Comparison of ENCODE assay signal across 23 cellular contexts in the genomic region with DNA sequence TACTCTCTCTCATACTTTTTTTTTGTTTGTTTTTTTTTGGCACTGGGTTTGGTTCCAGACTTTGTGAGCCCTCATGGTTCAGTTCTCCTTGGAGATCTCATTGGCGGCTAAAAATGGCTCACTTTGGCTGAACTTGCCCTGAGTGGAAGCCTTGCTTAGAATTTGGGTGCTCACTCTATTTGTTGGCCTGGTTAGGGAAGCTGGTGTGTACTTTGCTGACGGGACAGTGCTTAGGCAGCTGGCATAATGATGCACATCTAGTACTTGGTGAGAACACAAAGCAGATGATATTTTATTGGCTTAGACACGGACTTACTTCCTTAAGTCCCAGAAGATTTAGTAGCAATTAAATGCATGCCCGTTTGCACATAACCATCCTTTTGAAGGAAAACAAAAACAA.
DNase-seq lines count a peak whose midpoint lies in the region; ATAC-seq, FAIRE-seq and TF ChIP-seq lines count a peak whose summit lies in the region.
"Had no signal": no experiment of that assay in that cellular context is flagged by ENCODE, and none has a peak within 500 bp of the region (broad histone marks: within the 10 kb centered on the region; RNA-seq: fewer than 3 reads in every experiment).

No MANE protein-coding gene starts in this region.

- intact Hi-C loops in Right ventricle myocardium inferior (cut with DNase I) (loop anchor here (1.0 to 2.0 kb wide), 2 partner anchors 42 to 49 kb away; no protein-coding TSS in a partner anchor), heart right ventricle (cut with DNase I) (loop anchor here in 4 of 10 donors (1.0 to 5.0 kb wide), 5 partner anchors 42 to 114 kb away; no protein-coding TSS in a partner anchor)

- H3K36me3 ChIP-seq in right atrium auricular region (no peaks in the 10 kb centered on the region), Loucy (ENCODE audit: insufficient read depth, low read length) (no peaks in the 10 kb centered on the region), heart right ventricle (no peaks in the 10 kb centered on the region)
- H3K36me3 ChIP-seq: gastroesophageal sphincter, left lung, neutrophil, SJCRH30 had no signal

- H3K4me3 ChIP-seq in right atrium auricular region = no peak overlapping the region
- no peak overlapping the region for H3K4me3 ChIP-seq in Loucy (ENCODE audit: low read length, poor library complexity, severe bottlenecking)
- peak overlapping the region in 4 of 10 donors; percentile 3 to 32 (median 12) for H3K4me3 ChIP-seq in heart right ventricle
- H3K4me3 ChIP-seq: gastroesophageal sphincter, left lung, PC-9, SJCRH30, testis had no signal

- H3F3A ChIP-seq in Loucy (ENCODE audit: low read depth) = no peaks in the 10 kb centered on the region

- TF ChIP-seq CTCF in right atrium auricular region (IDR thresholded peaks at IDR 0.05) (no peak), Loucy (conservative IDR thresholded peaks at IDR 0.05; ENCODE audit: low read length) (no peak), heart right ventricle (IDR thresholded peaks at IDR 0.05) (no peak)

- H3K9me3 ChIP-seq in right atrium auricular region (no peaks in the 10 kb centered on the region), Loucy (ENCODE audit: insufficient read depth, low read depth, low read length) (no peaks in the 10 kb centered on the region), heart right ventricle (no peaks in the 10 kb centered on the region)
- H3K9me3 ChIP-seq: gastroesophageal sphincter, left lung, neutrophil, SJCRH30, testis had no signal

- H3K4me1 ChIP-seq in right atrium auricular region (peaks cover 0 to 16% of the 10 kb centered on the region in 2 donors), Loucy (ENCODE audit: insufficient read depth, low read length, poor library complexity, severe bottlenecking) (peaks cover 12% of the 10 kb centered on the region), heart right ventricle (peaks cover 0 to 44% (median 20%) of the 10 kb centered on the region in 9 donors)
- H3K4me1 ChIP-seq: left lung, SJCRH30, testis had no signal

- WGBS in heart right ventricle, 2 donors = 34 to 50% methylated on average over 4 of the region's 4 CpGs

- no peak overlapping the region for H3K27ac ChIP-seq in right atrium auricular region
- H3K27ac ChIP-seq in heart right ventricle = peak overlapping the region; percentile 63 to 87 (median 82)
- H3K27ac ChIP-seq: left lung, neutrophil, PC-9, SJCRH30, testis had no signal

- ATAC-seq in Right ventricle myocardium inferior (peak; percentile 90), heart right ventricle (peak; percentile 73 to 93 (median 84))
- ATAC-seq: activated CD4-positive, CD25-positive, alpha-beta regulatory T cell treated with anti-CD3 and anti-CD28 coated beads, Interleukin-2, amount 50 U/mL, for 24 hours; gastroesophageal sphincter; left lung had no signal

- H3K27me3 ChIP-seq in right atrium auricular region (no peaks in the 10 kb centered on the region), Loucy (ENCODE audit: insufficient read depth, low read length, poor library complexity, severe bottlenecking) (no peaks in the 10 kb centered on the region), heart right ventricle (peaks cover 0 to 41% (median 18%) of the 10 kb centered on the region in 7 donors)
- H3K27me3 ChIP-seq: SJCRH30, testis had no signal

- DNase-seq in Right ventricle myocardium inferior (ENCODE audit: missing footprints) (no peak), right atrium auricular region (ENCODE audit: low spot score) (no peak), heart right ventricle (peak in 1 of 2 donors; percentile 53), HTR-8/SVneo (ENCODE audit: insufficient read length, low spot score) (no peak), T1000 (lab: John Stamatoyannopoulos, UW) (no peak), hepatic stellate cell (ENCODE audit: low spot score) (no peak)
- DNase-seq: activated CD8-positive, alpha-beta memory T cell treated with anti-CD3 and anti-CD28 coated beads, Interleukin-2, amount 50 U/mL, for 4 hours; activated naive CD4-positive, alpha-beta T cell; COR-L47; effector CD4-positive, alpha-beta T cell; H9; Kasumi-1; left lung; NCI-H1105; PC-9; SJCRH30; T-helper 9 cell; testis had no signal

- 0 out of 2 replicates have a peak overlapping the region, but pooled peaks have one; percentile 7 for H2AFZ ChIP-seq in Loucy (ENCODE audit: low read length)
- H2AFZ ChIP-seq: PC-9 had no signal

- FAIRE-seq in HTR-8/SVneo (lab: Jason Lieb, UNC) = no peak
- FAIRE-seq: G401.6 had no signal

- no peak overlapping the region for H3K9ac ChIP-seq in Loucy (ENCODE audit: low read depth, low read length, poor library complexity, severe bottlenecking)

- peak overlapping the region; percentile 41 for H3K4me2 ChIP-seq in Loucy (ENCODE audit: low read depth, low read length, poor library complexity, severe bottlenecking)
- H3K4me2 ChIP-seq: PC-9 had no signal

- no peaks in the 10 kb centered on the region for H3K79me2 ChIP-seq in Loucy (ENCODE audit: insufficient read depth, low read length)

- H3K9me2 ChIP-seq in Loucy (replicated peaks; ENCODE audit: low read depth, low read length) = no peaks in the 10 kb centered on the region

- H4K20me1 ChIP-seq in Loucy (ENCODE audit: insufficient read depth, low read length, poor library complexity, severe bottlenecking) = no peaks in the 10 kb centered on the region

Comparison
In these comparisons a context has a peak if more than half of its experiments do, and no peak if none do; other contexts are left out.
1. H3K27ac ChIP-seq: peak in heart right ventricle (10 of 10); none in right atrium auricular region (0 of 2).